ENCODE assay signal across 28 cellular contexts in genomic region chr6:156053626-156054025, GRCh38.
"Had no signal": no experiment of that assay in that cellular context is flagged by ENCODE, and none has a peak within 500 bp of the region (broad histone marks: within the 10 kb centered on the region; RNA-seq: fewer than 3 reads in every experiment).

No MANE protein-coding gene starts in this region.

- H3K4me1 ChIP-seq: pancreas, prostate gland, spleen, suprapubic skin, testis, transverse colon, upper lobe of right lung, uterus had no signal

- H3K27ac ChIP-seq: neutrophil, pancreas, prostate gland, skin epidermis, spleen, suprapubic skin, testis, tibial artery, transverse colon, upper lobe of right lung, uterus had no signal

- H3K4me3 ChIP-seq: pancreas, prostate gland, skin epidermis, smooth muscle cell, spleen, suprapubic skin, testis, tibial artery, transverse colon, upper lobe of right lung, uterus had no signal

- DNase-seq: naive thymus-derived CD8-positive, alpha-beta T cell; nephron progenitor cell; nucleus accumbens; pancreas; right cardiac atrium; spleen; stimulated activated CD4-positive, alpha-beta T cell treated with anti-CD3 and anti-CD28 coated beads, Interleukin-12 subunit alpha, Interleukin-12 subunit beta, amount 100 ng/mL, for 4 hours; stimulated activated CD4-positive, alpha-beta T cell treated with anti-CD3 and anti-CD28 coated beads, Interleukin-1b, Interleukin-23, amount 100 ng/mL, for 48 hours; stimulated activated CD4-positive, alpha-beta T cell treated with anti-CD3 and anti-CD28 coated beads, Interleukin-4, amount 100 ng/mL, for 1 hour; stimulated activated CD4-positive, alpha-beta T cell treated with anti-CD3 and anti-CD28 coated beads, Interleukin-4, amount 100 ng/mL, for 4 hours; stimulated activated CD8-positive, alpha-beta memory T cell treated with anti-CD3 and anti-CD28 coated beads, Interleukin-4, amount 100 ng/mL, for 48 hours; stimulated activated naive CD4-positive, alpha-beta T cell; stimulated activated naive CD8-positive, alpha-beta T cell treated with anti-CD3 and anti-CD28 coated beads, Interleukin-15, amount 100 ng/mL, for 72 hours; stimulated activated naive CD8-positive, alpha-beta T cell treated with anti-CD3 and anti-CD28 coated beads, Interleukin-15, Interleukin-2, amounts not matched to agents 100 U/mL and 50 U/mL, for 24 hours; substantia nigra; testis; tibial artery; transverse colon; upper lobe of right lung; uterus had no signal

- H3K4me2 ChIP-seq: smooth muscle cell had no signal

- ATAC-seq: naive thymus-derived CD8-positive, alpha-beta T cell; natural killer cell treated with Interleukin-12 subunit alpha and Interleukin-12 subunit beta and Interleukin-15 and Interleukin-18, amount 100 ng/mL, for 72 hours; pancreas; right cardiac atrium; sciatic nerve; stimulated activated memory B cell treated with anti-CD40 and anti-IgM and Interleukin-4, amounts not matched to agents 10 μg/mL and 1 μg/mL and 100 μg/mL, for 72 hours; stimulated activated naive CD8-positive, alpha-beta T cell treated with anti-CD3 and anti-CD28 coated beads, Interleukin-15, amount 100 ng/mL, for 72 hours; stimulated activated naive CD8-positive, alpha-beta T cell treated with anti-CD3 and anti-CD28 coated beads, Interleukin-15, Interleukin-2, amounts not matched to agents 100 U/mL and 50 U/mL, for 24 hours; upper lobe of right lung had no signal

- FAIRE-seq: pancreas had no signal

- H3K36me3 ChIP-seq: neutrophil, pancreas, prostate gland, spleen, suprapubic skin, tibial artery, transverse colon, upper lobe of right lung, uterus had no signal

- H3K27me3 ChIP-seq: neutrophil, pancreas, spleen, suprapubic skin, testis, tibial artery, transverse colon, upper lobe of right lung, uterus had no signal

- H3K9me3 ChIP-seq: neutrophil, pancreas, prostate gland, testis, upper lobe of right lung, uterus had no signal
